Comparison of ENCODE assay signal across 17 cellular contexts in genomic region chr21:43997766-43998742, GRCh38.
"Had no signal": no experiment of that assay in that cellular context is flagged by ENCODE, and none has a peak within 500 bp of the region (broad histone marks: within the 10 kb centered on the region; RNA-seq: fewer than 3 reads in every experiment).

No MANE protein-coding gene starts in this region.

- H3K36me3 ChIP-seq: adrenal gland, breast epithelium, neural progenitor cell, ovary, right lobe of liver had no signal

- DNase-seq: activated CD4-positive, CD25-positive, alpha-beta regulatory T cell treated with anti-CD3 and anti-CD28 coated beads, Interleukin-2, amount 50 U/mL, for 72 hours; activated gamma-delta T cell treated with Interleukin-2 at 50 U/mL for 16 hours; adrenal gland; effector memory CD4-positive, alpha-beta T cell; mesendoderm; naive thymus-derived CD4-positive, alpha-beta T cell; ovary; right lobe of liver; stimulated activated CD4-positive, alpha-beta T cell treated with anti-CD3 and anti-CD28 coated beads, Interleukin-4, amount 100 ng/mL, for 1 hour; stimulated activated naive CD8-positive, alpha-beta T cell treated with anti-CD3 and anti-CD28 coated beads, Interleukin-15, amount 100 ng/mL, for 72 hours; testis had no signal

- H3K27ac ChIP-seq: adrenal gland, breast epithelium, neural progenitor cell, ovary, right lobe of liver, testis, VCaP had no signal

- H3K9me3 ChIP-seq: adrenal gland, breast epithelium, ovary, right lobe of liver, testis had no signal

- H3K4me2 ChIP-seq: neural progenitor cell, smooth muscle cell had no signal

- ATAC-seq: activated naive CD4-positive, alpha-beta T cell treated with anti-CD3 and anti-CD28 coated beads, Interleukin-2, amount 50 U/mL, for 72 hours; naive thymus-derived CD4-positive, alpha-beta T cell; right lobe of liver; stimulated activated naive CD8-positive, alpha-beta T cell treated with anti-CD3 and anti-CD28 coated beads, Interleukin-15, amount 100 ng/mL, for 72 hours had no signal

- H3K4me3 ChIP-seq: adrenal gland, breast epithelium, neural progenitor cell, ovary, right lobe of liver, smooth muscle cell, testis had no signal

- H3K4me1 ChIP-seq: adrenal gland, breast epithelium, neural progenitor cell, right lobe of liver had no signal

- FAIRE-seq: astrocyte had no signal

- H2AFZ ChIP-seq: neural progenitor cell had no signal

- H3K27me3 ChIP-seq: adrenal gland, breast epithelium, neural progenitor cell, ovary, right lobe of liver, testis had no signal

- H3K9ac ChIP-seq: neural progenitor cell had no signal
